Comparison of ENCODE assay signal across 32 cellular contexts in the genomic region with DNA sequence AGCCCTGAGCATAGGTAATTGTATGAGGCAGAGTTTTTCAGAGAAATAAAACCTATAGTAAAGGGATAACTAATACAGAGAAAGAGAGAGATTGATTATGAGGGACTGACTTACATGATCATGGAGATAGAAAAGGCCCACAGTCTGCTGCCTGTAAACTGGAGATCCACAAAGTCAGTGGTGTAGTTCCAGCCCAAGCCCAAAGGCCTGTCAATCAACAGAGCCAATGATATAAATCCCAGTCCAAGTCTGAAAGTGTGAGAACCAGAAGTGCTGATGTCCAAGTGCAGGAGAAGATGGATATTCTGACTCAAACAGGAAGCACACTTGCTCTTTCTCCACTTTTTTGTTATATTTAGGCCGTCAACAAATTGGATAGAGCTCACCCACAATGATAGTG.
"Had no signal": no experiment of that assay in that cellular context is flagged by ENCODE, and none has a peak within 500 bp of the region (broad histone marks: within the 10 kb centered on the region; RNA-seq: fewer than 3 reads in every experiment).

No MANE protein-coding gene starts in this region.

- H3K27me3 ChIP-seq: adrenal gland, ascending aorta, body of pancreas, brain microvascular endothelial cell, breast epithelium, cardiac muscle cell had no signal

- H3K9me3 ChIP-seq: adrenal gland, ascending aorta, breast epithelium had no signal

- H3K27ac ChIP-seq: adrenal gland, ascending aorta, body of pancreas, brain microvascular endothelial cell, breast epithelium, cardiac muscle cell had no signal

- H3K4me1 ChIP-seq: adrenal gland, ascending aorta, body of pancreas, breast epithelium had no signal

- H3K36me3 ChIP-seq: adrenal gland, ascending aorta, brain microvascular endothelial cell, breast epithelium, cardiac muscle cell had no signal

- DNase-seq: activated effector memory CD4-positive, alpha-beta T cell treated with anti-CD3 and anti-CD28 coated beads, Interleukin-2, amount 50 U/mL, for 16 hours; activated effector memory CD4-positive, alpha-beta T cell treated with Interleukin-2 at 50 U/mL for 16 hours; activated gamma-delta T cell; activated gamma-delta T cell treated with Interleukin-2 at 50 U/mL for 16 hours; activated naive CD4-positive, alpha-beta T cell; activated naive CD4-positive, alpha-beta T cell treated with anti-CD3 and anti-CD28 coated beads for 36 hours; activated naive CD4-positive, alpha-beta T cell treated with anti-CD3 and anti-CD28 coated beads, Interleukin-2, amount 10 ng/mL, durations not matched to agents 7 days and 5 days; activated naive CD4-positive, alpha-beta T cell treated with anti-CD3 and anti-CD28 coated beads, Interleukin-2, amount 50 U/mL, for 16 hours; activated naive CD4-positive, alpha-beta T cell treated with Interleukin-2 at 50 U/mL for 16 hours; activated naive CD8-positive, alpha-beta T cell treated with anti-CD3 and anti-CD28 coated beads for 36 hours; activated naive CD8-positive, alpha-beta T cell treated with anti-CD3 and anti-CD28 coated beads, Interleukin-2, amount 10 ng/mL, durations not matched to agents 7 days and 5 days; activated naive CD8-positive, alpha-beta T cell treated with anti-CD3 and anti-CD28 coated beads, Interleukin-2, amount 50 U/mL, for 24 hours; activated T-cell treated with anti-CD3 and anti-CD28 coated beads, Interleukin-2, amount 50 U/mL, for 24 hours; activated T-cell treated with anti-CD3 and anti-CD28 coated beads, Interleukin-2, amount 50 U/mL, for 4 hours; activated T-cell treated with anti-CD3 and anti-CD28 coated beads, Interleukin-2, amount 50 U/mL, for 48 hours; activated T-cell treated with anti-CD3 and anti-CD28 coated beads, Interleukin-2, amount 50 U/mL, for 72 hours; adrenal gland; amniotic stem cell; amygdala; anterior cingulate cortex; aorta; body of pancreas; brain microvascular endothelial cell; caudate nucleus; central memory CD4-positive, alpha-beta T cell; cerebellar nuclear complex had no signal

- ATAC-seq: activated naive CD4-positive, alpha-beta T cell treated with anti-CD3 and anti-CD28 coated beads, Interleukin-2, amount 50 U/mL, for 72 hours; activated naive CD8-positive, alpha-beta T cell treated with anti-CD3 and anti-CD28 coated beads, Interleukin-2, amount 50 U/mL, for 24 hours; activated T-cell treated with anti-CD3 and anti-CD28 coated beads, Interleukin-2, amount 50 U/mL, for 4 hours; activated T-cell treated with anti-CD3 and anti-CD28 coated beads, Interleukin-2, amount 50 U/mL, for 72 hours; activated T-helper 17 cell treated with anti-CD3 and anti-CD28 coated beads, Interleukin-2, amount 50 U/mL, for 72 hours; body of pancreas had no signal

- H3K4me3 ChIP-seq: adrenal gland, ascending aorta, body of pancreas, breast epithelium, cardiac muscle cell had no signal

- FAIRE-seq: astrocyte had no signal
